In genomic region chr16:73129455-73129854, GRCh38 we compare ENCODE assay signal across 27 cellular contexts.
"Had no signal": no experiment of that assay in that cellular context is flagged by ENCODE, and none has a peak within 500 bp of the region (broad histone marks: within the 10 kb centered on the region; RNA-seq: fewer than 3 reads in every experiment).

No MANE protein-coding gene starts in this region.

- DNase-seq: naive thymus-derived CD4-positive, alpha-beta T cell; natural killer cell; nucleus accumbens; pancreas; right cardiac atrium; spleen; stimulated activated CD4-positive, alpha-beta T cell treated with anti-CD3 and anti-CD28 coated beads, Interleukin-12 subunit alpha, Interleukin-12 subunit beta, amount 100 ng/mL, for 4 hours; stimulated activated CD4-positive, alpha-beta T cell treated with anti-CD3 and anti-CD28 coated beads, Interleukin-1b, Interleukin-23, amount 100 ng/mL, for 48 hours; stimulated activated CD4-positive, alpha-beta T cell treated with anti-CD3 and anti-CD28 coated beads, Interleukin-4, amount 100 ng/mL, for 1 hour; stimulated activated CD4-positive, alpha-beta T cell treated with anti-CD3 and anti-CD28 coated beads, Interleukin-4, amount 100 ng/mL, for 4 hours; stimulated activated CD8-positive, alpha-beta memory T cell treated with anti-CD3 and anti-CD28 coated beads, Interleukin-4, amount 100 ng/mL, for 48 hours; stimulated activated naive CD4-positive, alpha-beta T cell; stimulated activated naive CD8-positive, alpha-beta T cell treated with anti-CD3 and anti-CD28 coated beads, Interleukin-15, amount 100 ng/mL, for 72 hours; stimulated activated naive CD8-positive, alpha-beta T cell treated with anti-CD3 and anti-CD28 coated beads, Interleukin-15, Interleukin-2, amounts not matched to agents 100 U/mL and 50 U/mL, for 24 hours; substantia nigra; testis; tibial artery; transverse colon; uterus had no signal

- H3K27me3 ChIP-seq: neutrophil, pancreas, spleen, suprapubic skin, testis, tibial artery, transverse colon, upper lobe of left lung, uterus had no signal

- H3K4me1 ChIP-seq: pancreas, prostate gland, testis, transverse colon, uterus had no signal

- H3K9me3 ChIP-seq: neutrophil, pancreas, prostate gland, suprapubic skin, testis, tibial artery, transverse colon, upper lobe of left lung, uterus had no signal

- H3K4me2 ChIP-seq: smooth muscle cell had no signal

- ATAC-seq: naive thymus-derived CD4-positive, alpha-beta T cell; natural killer cell; pancreas; right cardiac atrium; sciatic nerve; stimulated activated memory B cell treated with anti-CD40 and anti-IgM and Interleukin-4, amounts not matched to agents 10 μg/mL and 1 μg/mL and 100 μg/mL, for 72 hours; stimulated activated naive CD8-positive, alpha-beta T cell treated with anti-CD3 and anti-CD28 coated beads, Interleukin-15, amount 100 ng/mL, for 72 hours; stimulated activated naive CD8-positive, alpha-beta T cell treated with anti-CD3 and anti-CD28 coated beads, Interleukin-15, Interleukin-2, amounts not matched to agents 100 U/mL and 50 U/mL, for 24 hours had no signal

- H3K36me3 ChIP-seq: neutrophil, pancreas, prostate gland, spleen, suprapubic skin, tibial artery, transverse colon, upper lobe of left lung, uterus had no signal

- H3K27ac ChIP-seq: neutrophil, pancreas, prostate gland, skin epidermis, spleen, suprapubic skin, testis, transverse colon, upper lobe of left lung, uterus had no signal

- FAIRE-seq: pancreas had no signal

- H3K4me3 ChIP-seq: pancreas, prostate gland, skin epidermis, smooth muscle cell, spleen, suprapubic skin, testis, tibial artery, transverse colon, upper lobe of left lung, uterus had no signal
